Comparison of ENCODE assay signal across 10 cellular contexts in genomic region chr20:25054995-25055629, GRCh38. TPM values are rescaled to one million over a fixed set of nuclear protein-coding genes. Genes with fewer than 3 reads are reported as not detected.
DNase-seq lines count a peak whose midpoint lies in the region; ATAC-seq, FAIRE-seq and TF ChIP-seq lines count a peak whose summit lies in the region.
"Had no signal": no experiment of that assay in that cellular context is flagged by ENCODE, and none has a peak within 500 bp of the region (broad histone marks: within the 10 kb centered on the region; RNA-seq: fewer than 3 reads in every experiment).

No MANE protein-coding gene starts in this region.

- H3K9me3 Mint-ChIP-seq in HFFc6 = no peaks in the 10 kb centered on the region
- H3K9me3 Mint-ChIP-seq in brain = no peaks in the 10 kb centered on the region
- no peaks in the 10 kb centered on the region for H3K9me3 Mint-ChIP-seq in memory B cell

- H3K4me3 Mint-ChIP-seq in HFFc6 (no peak overlapping the region), brain (peak overlapping the region in 4 of 5 experiments; percentile 59 to 88 (median 80)), memory B cell (no peak overlapping the region)

- POLR2A ChIA-PET in A549 (lab: Yijun Ruan, JAX) = no interaction called here

- DNase-seq in A549 (ENCODE audit: low read depth in 1 of 2, low spot score in 1 of 2) (no peak), HFFc6 (peak; percentile 22), memory B cell (ENCODE audit: low spot score in 2 of 2) (no peak), glomerular visceral epithelial cell (ENCODE audit: extremely low spot score) (no peak), NCI-H1105 treated with DMSO at 0.1 percent for 48 hours (lab: John Stamatoyannopoulos, UW) (no peak), amygdala (lab: John Stamatoyannopoulos, UW) (no peak)
- DNase-seq: NCI-H2029 treated with DMSO at 0.1 percent for 48 hours had no signal

- H3K27me3 Mint-ChIP-seq in HFFc6 (ENCODE audit: insufficient read depth) (peaks cover 21% of the 10 kb centered on the region), brain (peaks cover 27% of the 10 kb centered on the region), memory B cell (no peaks in the 10 kb centered on the region)

- no peak for ATAC-seq in A549
- no peak for ATAC-seq in memory B cell (ENCODE audit: low read depth)
- no peak for ATAC-seq in GM18519 (IDR thresholded peaks at IDR 0.05; ENCODE audit: low FRiP score, unreplicated experiment)

- H3K4me1 Mint-ChIP-seq in HFFc6 (ENCODE audit: low read depth) (peaks cover 33% of the 10 kb centered on the region), brain (peaks cover 57% of the 10 kb centered on the region), memory B cell (peaks cover 57% of the 10 kb centered on the region)

- WGBS in A549 (ENCODE audit: missing lambda C conversion rate) = 77% methylated on average over 10 of the region's 10 CpGs

- TF ChIP-seq CTCF in A549 (IDR thresholded peaks at IDR 0.05) (no peak), HFFc6 (IDR thresholded peaks at IDR 0.05) (no peak), brain (conservative IDR thresholded peaks at IDR 0.05) (no peak)

- TF ChIP-seq EP300 in A549 (IDR thresholded peaks at IDR 0.05) = no peak

- H3K4me3 ChIP-seq in A549 = no peak overlapping the region

- peaks cover 43% of the 10 kb centered on the region for H3K4me1 ChIP-seq in A549

- H3K9me3 ChIP-seq in A549 = no peaks in the 10 kb centered on the region
- H3K9me3 ChIP-seq: suprapubic skin had no signal

- TF ChIP-seq RAD21 in A549 (conservative IDR thresholded peaks at IDR 0.05 in 1 of 2, IDR thresholded peaks at IDR 0.05 in 1 of 2) = no peak

- peak overlapping the region; percentile 27 for H3K4me2 ChIP-seq in A549

- H3K36me3 Mint-ChIP-seq in HFFc6 (ENCODE audit: low read depth) (no peaks in the 10 kb centered on the region), brain (no peaks in the 10 kb centered on the region), memory B cell (peaks cover 9% of the 10 kb centered on the region)

- CTCF ChIA-PET in A549 (lab: Yijun Ruan, JAX) = interaction anchor here (0.8 to 3.0 kb wide), 8 partner anchors 8 to 344 kb away, joined by 3 to 11 read pairs (median 4); no protein-coding TSS in a partner anchor

- H3K27ac Mint-ChIP-seq in HFFc6 = no peak overlapping the region
- H3K27ac Mint-ChIP-seq in brain = peak overlapping the region in 2 of 5 experiments; percentile 1 to 79
- H3K27ac Mint-ChIP-seq in memory B cell = peak overlapping the region; percentile 89

- H3K27ac ChIP-seq in A549 = no peak overlapping the region

- FAIRE-seq in A549 (lab: Jason Lieb, UNC) = peak; percentile 63

- TF ChIP-seq POLR2A in A549 (IDR thresholded peaks at IDR 0.05; ENCODE audit: low read length) = no peak

TF ChIP-seq in A549, 52 proteins besides CTCF, POLR2A, EP300 and RAD21:
- TF ChIP-seq FOSL2 (IDR thresholded peaks at IDR 0.05) (peak; percentile 54; the same call in 1 of the 2 replicates), FOSL2 (CRISPR knock-in tag; IDR thresholded peaks at IDR 0.05) (peak; percentile 83), REST (IDR thresholded peaks at IDR 0.05) (peak; percentile 85), CEBPB (IDR thresholded peaks at IDR 0.05) (peak in 1 of 2 experiments; percentile 39; a peak in 1 of 4 replicates)
- TF ChIP-seq, protein P1, sequence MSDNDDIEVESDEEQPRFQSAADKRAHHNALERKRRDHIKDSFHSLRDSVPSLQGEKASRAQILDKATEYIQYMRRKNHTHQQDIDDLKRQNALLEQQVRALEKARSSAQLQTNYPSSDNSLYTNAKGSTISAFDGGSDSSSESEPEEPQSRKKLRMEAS (IDR thresholded peaks at IDR 0.05) = no peak

RNA-seq across cellular contexts. Expression of gene ACSS1, which starts 2.8 kb away (rescaled TPM):
- 7.2 and 8.5 TPM in 2 replicates for polyA plus RNA-seq in A549 (2011; rRNA removed)
- polyA plus RNA-seq in A549 (2012; cell fraction: cytosol; rRNA removed) = 9.8 and 12.0 TPM in 2 replicates
- polyA plus RNA-seq in A549 (2012; cell fraction: nucleus; rRNA removed) = 23.9 and 27.6 TPM in 2 replicates
- polyA plus RNA-seq in A549 (2017; fragmentation: RNase III; extraction: RNeasy Plus Mini Kit Qiagen cat#74134 plus additional on column Dnase treatment) = 7.6 to 8.1 TPM (median 7.6 TPM) in 3 replicates
- 14.7 TPM in 2 replicates for polyA minus RNA-seq in A549 (2011; rRNA and poly(A)+ RNA removed)
- total RNA-seq in HFFc6 (2021; fragmentation: NEBNext Ultra II Directional; extraction: Animal tissue kit (Norgen Biotek cat#: 25700)) = 1 to 10 TPM in 5 of 6 experiments, under 1 TPM in 1; 0.80 to 1.4 (median 1.2) TPM
- polyA plus RNA-seq in brain (ENCODE audit: insufficient read depth, low read depth, low replicate concordance) = 12.2 TPM

RNA-seq across cellular contexts. Expression of gene VSX1, which starts 26.8 kb away (rescaled TPM):
- polyA plus RNA-seq in A549 (2011; rRNA removed) (2.9 and 3.6 TPM in 2 replicates), A549 (2017; fragmentation: RNase III; extraction: RNeasy Plus Mini Kit Qiagen cat#74134 plus additional on column Dnase treatment) (0.52 to 1.2 TPM (median 0.77 TPM) in 3 replicates), brain (ENCODE audit: insufficient read depth, low read depth, low replicate concordance) (0.56 TPM)
- polyA plus RNA-seq in A549 (2012; cell fraction: cytosol; rRNA removed) = 0.65 TPM in 2 replicates
- 0.51 and 0.58 TPM in 2 replicates for polyA plus RNA-seq in A549 (2012; cell fraction: nucleus; rRNA removed)
- polyA minus RNA-seq in A549 (2011; rRNA and poly(A)+ RNA removed) = 1.8 and 2.4 TPM in 2 replicates
- not detected for total RNA-seq in HFFc6 (2021; fragmentation: NEBNext Ultra II Directional; extraction: Animal tissue kit (Norgen Biotek cat#: 25700))
- total RNA-seq: suprapubic skin had no signal

Comparison
In these comparisons a context has a peak if more than half of its experiments do, and no peak if none do; other contexts are left out.
1. H3K4me3 Mint-ChIP-seq: peak in brain (4 of 5); none in HFFc6 (single experiment) and memory B cell (single experiment).